Comparison of ENCODE assay signal across 14 cellular contexts in the genomic region with DNA sequence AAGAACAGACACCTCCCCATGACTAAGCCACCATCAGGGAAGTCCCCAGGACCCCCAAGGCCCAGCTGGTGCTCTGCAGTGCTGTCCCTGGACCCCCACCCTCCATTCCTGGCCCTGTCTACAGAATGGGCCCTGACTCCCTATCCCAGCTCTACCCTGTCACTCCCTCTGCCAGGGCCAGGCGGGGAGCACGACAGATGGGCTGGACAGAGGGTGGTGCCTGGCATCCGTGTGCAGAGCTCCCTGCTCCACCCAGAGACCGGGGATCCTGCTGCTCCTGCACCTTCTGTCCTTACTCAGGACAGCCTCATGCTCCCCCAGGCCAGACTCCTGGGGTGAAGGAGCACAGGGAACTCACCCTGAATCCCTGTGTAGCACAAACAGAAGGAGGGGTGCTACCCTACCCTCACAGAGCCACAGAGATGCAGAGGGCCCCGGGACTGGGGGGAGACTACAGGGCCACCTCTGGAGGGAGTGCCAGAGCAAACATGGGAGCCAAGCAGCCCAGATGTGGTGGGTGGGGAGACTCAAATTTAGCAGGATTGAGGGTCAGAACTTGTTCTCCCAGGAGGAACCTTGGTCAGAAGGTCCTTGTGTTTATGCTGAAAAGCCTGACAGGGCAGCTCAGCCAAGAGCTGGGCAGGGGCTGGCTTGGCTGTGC. TPM values are rescaled to one million over a fixed set of nuclear protein-coding genes. Genes with fewer than 3 reads are reported as not detected.
DNase-seq lines count a peak whose midpoint lies in the region; ATAC-seq and TF ChIP-seq lines count a peak whose summit lies in the region.
"Had no signal": no experiment of that assay in that cellular context is flagged by ENCODE, and none has a peak within 500 bp of the region (broad histone marks: within the 10 kb centered on the region; RNA-seq: fewer than 3 reads in every experiment).

No MANE protein-coding gene starts in this region.

- TF ChIP-seq CTCF in right atrium auricular region (IDR thresholded peaks at IDR 0.05) (no peak), type B pancreatic cell (conservative IDR thresholded peaks at IDR 0.05) (no peak)

- H3K4me3 ChIP-seq in right atrium auricular region, result no peak overlapping the region
- no peak overlapping the region for H3K4me3 ChIP-seq in mesenchymal stem cell (ENCODE audit: insufficient read depth in 1 of 2, low read depth in 1 of 2, low read length in 2 of 2)
- H3K4me3 ChIP-seq: ovary had no signal

- H3K4me1 Mint-ChIP-seq in activated T-helper 17 cell treated with anti-CD3 and anti-CD28 coated beads, Interleukin-2, amount 50 U/mL, for 72 hours, result no peaks in the 10 kb centered on the region
- H3K4me1 Mint-ChIP-seq in type B pancreatic cell (ENCODE audit: unreplicated experiment), result no peaks in the 10 kb centered on the region
- peaks cover 8% of the 10 kb centered on the region for H3K4me1 Mint-ChIP-seq in stimulated activated naive CD8-positive, alpha-beta T cell treated with anti-CD3 and anti-CD28 coated beads, Interleukin-15, amount 100 ng/mL, for 72 hours

- no peak overlapping the region for H2BK5ac ChIP-seq in mesenchymal stem cell (ENCODE audit: low read depth, low read length, poor library complexity, severe bottlenecking)

- no peaks in the 10 kb centered on the region for H3K9me3 ChIP-seq in right atrium auricular region
- no peaks in the 10 kb centered on the region for H3K9me3 ChIP-seq in mesenchymal stem cell (ENCODE audit: control insufficient read depth, low read length)
- H3K9me3 ChIP-seq: ovary, upper lobe of left lung had no signal

- WGBS in mesenchymal stem cell, result 90% methylated on average over 5 of the region's 5 CpGs

- peak overlapping the region; percentile 58 for H3K4me3 Mint-ChIP-seq in activated T-helper 17 cell treated with anti-CD3 and anti-CD28 coated beads, Interleukin-2, amount 50 U/mL, for 72 hours
- peak overlapping the region; percentile 80 for H3K4me3 Mint-ChIP-seq in type B pancreatic cell
- no peak overlapping the region for H3K4me3 Mint-ChIP-seq in stimulated activated naive CD8-positive, alpha-beta T cell treated with anti-CD3 and anti-CD28 coated beads, Interleukin-15, amount 100 ng/mL, for 72 hours

- no peak overlapping the region for H3K18ac ChIP-seq in mesenchymal stem cell (ENCODE audit: low read depth in 1 of 2, low read length in 2 of 2)

- H3K9ac ChIP-seq in mesenchymal stem cell (ENCODE audit: low read length), result no peak overlapping the region

- peak overlapping the region; percentile 30 for H3K4me2 ChIP-seq in mesenchymal stem cell (ENCODE audit: low read length, poor library complexity, severe bottlenecking)

- no peak overlapping the region for H2BK15ac ChIP-seq in mesenchymal stem cell (ENCODE audit: low read depth, poor library complexity, severe bottlenecking)

- H4K91ac ChIP-seq in mesenchymal stem cell (ENCODE audit: low read length), result no peak overlapping the region

- no peak overlapping the region for H3K23ac ChIP-seq in mesenchymal stem cell (ENCODE audit: low read length in 2 of 2)

- H4K8ac ChIP-seq in mesenchymal stem cell (ENCODE audit: low read length), result no peak overlapping the region

- no peak overlapping the region for H2BK120ac ChIP-seq in mesenchymal stem cell (ENCODE audit: low read depth, low read length)

- H3K4me1 ChIP-seq in right atrium auricular region (peaks cover 0 to 30% of the 10 kb centered on the region in 2 donors), mesenchymal stem cell (ENCODE audit: control insufficient read depth, insufficient read depth, low read depth, low read length) (peaks cover 23% of the 10 kb centered on the region)

- H2AK5ac ChIP-seq in mesenchymal stem cell (ENCODE audit: low read length, severe bottlenecking), result no peak overlapping the region

- no peaks in the 10 kb centered on the region for H3K9me3 Mint-ChIP-seq in activated T-helper 17 cell treated with anti-CD3 and anti-CD28 coated beads, Interleukin-2, amount 50 U/mL, for 72 hours
- H3K9me3 Mint-ChIP-seq in type B pancreatic cell, result no peaks in the 10 kb centered on the region
- H3K9me3 Mint-ChIP-seq in stimulated activated naive CD8-positive, alpha-beta T cell treated with anti-CD3 and anti-CD28 coated beads, Interleukin-15, amount 100 ng/mL, for 72 hours, result no peaks in the 10 kb centered on the region
- H3K9me3 Mint-ChIP-seq: activated CD8-positive, alpha-beta T cell treated with anti-CD3 and anti-CD28 coated beads for 36 hours had no signal

- H3K36me3 Mint-ChIP-seq in activated T-helper 17 cell treated with anti-CD3 and anti-CD28 coated beads, Interleukin-2, amount 50 U/mL, for 72 hours (ENCODE audit: low read depth), result no peaks in the 10 kb centered on the region
- no peaks in the 10 kb centered on the region for H3K36me3 Mint-ChIP-seq in type B pancreatic cell

- no peaks in the 10 kb centered on the region for H3K27me3 ChIP-seq in right atrium auricular region
- H3K27me3 ChIP-seq in mesenchymal stem cell (ENCODE audit: control insufficient read depth in 1 of 2, insufficient read depth in 1 of 2, low read length in 2 of 2), result peaks cover 27 to 41% of the 10 kb centered on the region in 2 experiments
- H3K27me3 ChIP-seq: ovary had no signal

- no peak overlapping the region for H2BK12ac ChIP-seq in mesenchymal stem cell (ENCODE audit: low read length in 2 of 2)

- H3K27ac ChIP-seq in right atrium auricular region, result no peak overlapping the region
- no peak overlapping the region for H3K27ac ChIP-seq in mesenchymal stem cell (ENCODE audit: low read length, poor library complexity, severe bottlenecking)
- H3K27ac ChIP-seq: ovary, RWPE1, upper lobe of left lung had no signal

- H3K14ac ChIP-seq in mesenchymal stem cell (ENCODE audit: low read length in 2 of 2), result no peak overlapping the region

- H3K27me3 Mint-ChIP-seq in activated T-helper 17 cell treated with anti-CD3 and anti-CD28 coated beads, Interleukin-2, amount 50 U/mL, for 72 hours, result peaks cover 4% of the 10 kb centered on the region
- peaks cover 43% of the 10 kb centered on the region for H3K27me3 Mint-ChIP-seq in type B pancreatic cell
- H3K27me3 Mint-ChIP-seq in stimulated activated naive CD8-positive, alpha-beta T cell treated with anti-CD3 and anti-CD28 coated beads, Interleukin-15, amount 100 ng/mL, for 72 hours, result peaks cover 36% of the 10 kb centered on the region

- ATAC-seq in Right ventricle myocardium superior (ENCODE audit: poor library complexity), result no peak
- ATAC-seq in activated T-helper 17 cell treated with anti-CD3 and anti-CD28 coated beads, Interleukin-2, amount 50 U/mL, for 72 hours (replicated peaks), result no peak
- ATAC-seq in stimulated activated naive CD8-positive, alpha-beta T cell treated with anti-CD3 and anti-CD28 coated beads, Interleukin-15, amount 100 ng/mL, for 72 hours, result no peak
- ATAC-seq: activated CD8-positive, alpha-beta T cell treated with anti-CD3 and anti-CD28 coated beads for 36 hours had no signal

- DNase-seq in Right ventricle myocardium superior (peak; percentile 30), right atrium auricular region (ENCODE audit: low spot score) (no peak), mesenchymal stem cell (no peak), type B pancreatic cell (ENCODE audit: extremely low spot score, unreplicated experiment) (no peak), dedifferentiated amniotic fluid mesenchymal stem cell (ENCODE audit: extremely low spot score) (no peak)
- no peak for DNase-seq in stimulated activated naive CD8-positive, alpha-beta T cell treated with anti-CD3 and anti-CD28 coated beads, Interleukin-15, amount 100 ng/mL, for 72 hours
- no peak for DNase-seq in activated CD4-positive, alpha-beta T cell treated with anti-CD3 and anti-CD28 coated beads for 48 hours
- DNase-seq: activated CD8-positive, alpha-beta T cell treated with anti-CD3 and anti-CD28 coated beads for 36 hours; NCI-H1417; ovary; T1000; upper lobe of left lung had no signal

- H3K79me1 ChIP-seq in mesenchymal stem cell (replicated peaks; ENCODE audit: low read length, poor library complexity, severe bottlenecking), result peaks cover 3% of the 10 kb centered on the region

- intact Hi-C loops in Right ventricle myocardium superior (cut with DNase I), result loop anchor here (2.0 kb wide), 1 partner anchor 44 kb away; no protein-coding TSS in a partner anchor

- H3K36me3 ChIP-seq in right atrium auricular region (no peaks in the 10 kb centered on the region), mesenchymal stem cell (ENCODE audit: control insufficient read depth in 1 of 2, insufficient read depth in 2 of 2, low read depth in 1 of 2, low read length in 2 of 2) (no peaks in the 10 kb centered on the region)
- H3K36me3 ChIP-seq: ovary, upper lobe of left lung had no signal

- H3K4ac ChIP-seq in mesenchymal stem cell (ENCODE audit: low read depth in 1 of 2, low read length in 2 of 2), result no peak overlapping the region

- H2AFZ ChIP-seq in mesenchymal stem cell (ENCODE audit: low read depth, low read length), result no peak overlapping the region

- no peak overlapping the region for H3K27ac Mint-ChIP-seq in activated T-helper 17 cell treated with anti-CD3 and anti-CD28 coated beads, Interleukin-2, amount 50 U/mL, for 72 hours
- no peak overlapping the region for H3K27ac Mint-ChIP-seq in type B pancreatic cell
- H3K27ac Mint-ChIP-seq in stimulated activated naive CD8-positive, alpha-beta T cell treated with anti-CD3 and anti-CD28 coated beads, Interleukin-15, amount 100 ng/mL, for 72 hours, result no peak overlapping the region
- H3K27ac Mint-ChIP-seq: activated CD8-positive, alpha-beta T cell treated with anti-CD3 and anti-CD28 coated beads for 36 hours had no signal

RNA-seq across cellular contexts. Expression of a gene that starts 2.0 kb away (rescaled TPM):
- 31.4 TPM for total RNA-seq in Right ventricle myocardium superior
- total RNA-seq in right atrium auricular region, result 10 to 100 TPM; 16.7 to 35.8 TPM
- total RNA-seq in activated T-helper 17 cell treated with anti-CD3 and anti-CD28 coated beads, Interleukin-2, amount 50 U/mL, for 72 hours, result 1 to 10 TPM; 1.0 to 1.2 TPM
- polyA plus RNA-seq in mesenchymal stem cell (2013, experiment 1 of 2), result 3.0 TPM
- 3.2 TPM for polyA plus RNA-seq in mesenchymal stem cell (2013, experiment 2 of 2)
- 40.8 and 55.3 TPM in 2 replicates for total RNA-seq in type B pancreatic cell (ENCODE audit: low replicate concordance)

RNA-seq across cellular contexts. Expression of a gene that starts 6.3 kb away (rescaled TPM):
- total RNA-seq in Right ventricle myocardium superior (62.3 TPM), right atrium auricular region (100 to 1,000 TPM in 1 of 2 donors, 10 to 100 TPM in 1; 95.2 to 101 TPM), type B pancreatic cell (ENCODE audit: low replicate concordance) (17.4 and 32.1 TPM in 2 replicates)
- total RNA-seq in activated T-helper 17 cell treated with anti-CD3 and anti-CD28 coated beads, Interleukin-2, amount 50 U/mL, for 72 hours, result 10 to 100 TPM; 19.3 to 28.2 TPM
- 16.0 TPM for polyA plus RNA-seq in mesenchymal stem cell (2013, experiment 1 of 2)
- polyA plus RNA-seq in mesenchymal stem cell (2013, experiment 2 of 2), result 16.1 TPM

Comparison
In these comparisons a context has a peak if more than half of its experiments do, and no peak if none do; other contexts are left out.
1. H3K4me3 Mint-ChIP-seq: peak in activated T-helper 17 cell treated with anti-CD3 and anti-CD28 coated beads, Interleukin-2, amount 50 U/mL, for 72 hours (single experiment) and type B pancreatic cell (single experiment); none in stimulated activated naive CD8-positive, alpha-beta T cell treated with anti-CD3 and anti-CD28 coated beads, Interleukin-15, amount 100 ng/mL, for 72 hours (0 of 2).
2. RNA of a gene that starts 2.0 kb away (total RNA-seq): 40.8 to 55.3 TPM in type B pancreatic cell, 16.7 to 35.8 TPM in right atrium auricular region and 31.4 TPM in Right ventricle myocardium superior (single experiment); 1.0 to 1.2 TPM in activated T-helper 17 cell treated with anti-CD3 and anti-CD28 coated beads, Interleukin-2, amount 50 U/mL, for 72 hours; every median in the first group is over 4 times any median in the second.